Comparison of ENCODE assay signal across 24 cellular contexts in genomic region chr10:125555267-125555666, GRCh38.
"Had no signal": no experiment of that assay in that cellular context is flagged by ENCODE, and none has a peak within 500 bp of the region (broad histone marks: within the 10 kb centered on the region; RNA-seq: fewer than 3 reads in every experiment).

No MANE protein-coding gene starts in this region.

- H3K4me1 ChIP-seq: gastrocnemius medialis, left lung, psoas muscle, sigmoid colon, spleen, tibial nerve had no signal

- ATAC-seq: esophagus mucosa; gastrocnemius medialis; left cardiac atrium; naive thymus-derived CD8-positive, alpha-beta T cell; psoas muscle; right cardiac atrium; stimulated activated naive B cell treated with anti-CD40 and anti-IgM and Interleukin-4, amounts not matched to agents 10 μg/mL and 1 μg/mL and 100 μg/mL, for 72 hours had no signal

- H3K9me3 Mint-ChIP-seq: stimulated activated naive CD8-positive, alpha-beta T cell treated with anti-CD3 and anti-CD28 coated beads, Interleukin-15, Interleukin-2, amounts not matched to agents 100 ng/mL and 50 ng/mL, for 24 hours had no signal

- H3K36me3 ChIP-seq: gastrocnemius medialis, left lung, sigmoid colon, spleen, thoracic aorta, tibial nerve, upper lobe of left lung had no signal

- H3K27ac Mint-ChIP-seq: naive thymus-derived CD8-positive, alpha-beta T cell; stimulated activated naive B cell treated with anti-CD40 and anti-IgM and Interleukin-4, amounts not matched to agents 10 μg/mL and 1 μg/mL and 100 μg/mL, for 72 hours; stimulated activated naive CD8-positive, alpha-beta T cell treated with anti-CD3 and anti-CD28 coated beads, Interleukin-15, Interleukin-2, amounts not matched to agents 100 ng/mL and 50 ng/mL, for 24 hours had no signal

- H3K4me3 Mint-ChIP-seq: naive thymus-derived CD8-positive, alpha-beta T cell; stimulated activated naive B cell treated with anti-CD40 and anti-IgM and Interleukin-4, amounts not matched to agents 10 μg/mL and 1 μg/mL and 100 μg/mL, for 72 hours; stimulated activated naive CD8-positive, alpha-beta T cell treated with anti-CD3 and anti-CD28 coated beads, Interleukin-15, Interleukin-2, amounts not matched to agents 100 ng/mL and 50 ng/mL, for 24 hours had no signal

- H3K27me3 ChIP-seq: sigmoid colon, tibial nerve, upper lobe of left lung had no signal

- H3K36me3 Mint-ChIP-seq: naive thymus-derived CD8-positive, alpha-beta T cell; stimulated activated naive B cell treated with anti-CD40 and anti-IgM and Interleukin-4, amounts not matched to agents 10 μg/mL and 1 μg/mL and 100 μg/mL, for 72 hours had no signal

- H3K27ac ChIP-seq: dorsolateral prefrontal cortex, epithelial cell of prostate, gastrocnemius medialis, left lung, psoas muscle, sigmoid colon, spleen, thoracic aorta, tibial nerve, upper lobe of left lung had no signal

- H3K4me3 ChIP-seq: dorsolateral prefrontal cortex, gastrocnemius medialis, left lung, psoas muscle, sigmoid colon, spleen, thoracic aorta, tibial nerve, upper lobe of left lung had no signal

- DNase-seq: dorsolateral prefrontal cortex; effector CD4-positive, alpha-beta T cell; foreskin fibroblast; gastrocnemius medialis; head of caudate nucleus; left cardiac atrium; left lung; mammary epithelial cell; naive thymus-derived CD8-positive, alpha-beta T cell; nucleus accumbens; posterior cingulate gyrus; psoas muscle; right cardiac atrium; sigmoid colon; spleen; stimulated activated CD4-positive, alpha-beta T cell treated with anti-CD3 and anti-CD28 coated beads, Interleukin-15, amount 100 ng/mL, for 24 hours; stimulated activated CD4-positive, alpha-beta T cell treated with anti-CD3 and anti-CD28 coated beads, Interleukin-2, amount 100 ng/mL, for 48 hours; stimulated activated naive B cell treated with anti-CD40 and anti-IgM and Interleukin-4, amounts not matched to agents 10 μg/mL and 1 μg/mL and 100 μg/mL, for 72 hours; upper lobe of left lung had no signal

- H3K9me3 ChIP-seq: gastrocnemius medialis, sigmoid colon, thoracic aorta had no signal
